In the genomic region with DNA sequence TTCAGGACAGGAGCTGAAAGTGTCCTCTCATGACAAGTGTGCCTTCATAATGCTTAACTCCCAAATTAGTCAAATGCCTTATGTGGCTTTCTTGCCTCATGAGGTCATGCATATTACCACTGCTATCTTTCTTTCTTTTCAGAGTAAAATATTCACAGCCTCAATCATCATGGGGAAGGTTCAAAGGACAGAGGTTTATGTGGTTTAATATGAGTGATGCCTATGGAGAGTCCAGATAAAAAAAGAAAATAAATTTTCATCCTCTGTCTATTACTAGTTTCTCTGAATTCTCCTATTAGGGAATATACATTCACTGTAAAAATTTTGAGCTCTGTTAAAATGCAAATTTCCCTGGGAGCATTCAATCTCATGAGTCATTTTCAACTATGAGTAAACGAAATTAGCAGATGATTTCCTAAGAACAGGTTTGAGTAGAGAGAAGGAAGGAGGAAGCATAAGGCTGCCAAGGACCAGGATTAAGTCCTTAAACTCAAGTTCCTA, we compare ENCODE assay signal across 12 cellular contexts.
A peak's percentile ranks its signal among the peaks of the same experiment; 100 is the strongest.
DNase-seq lines count a peak whose midpoint lies in the region; ATAC-seq, FAIRE-seq and TF ChIP-seq lines count a peak whose summit lies in the region.
"Had no signal": no experiment of that assay in that cellular context is flagged by ENCODE, and none has a peak within 500 bp of the region (broad histone marks: within the 10 kb centered on the region; RNA-seq: fewer than 3 reads in every experiment).

No MANE protein-coding gene starts in this region.

- TF ChIP-seq CTCF in SU-DHL-6 (IDR thresholded peaks at IDR 0.05; ENCODE audit: insufficient read depth, low read length, poor library complexity, severe bottlenecking) (no peak), osteocyte (IDR thresholded peaks at IDR 0.05) (no peak), D721Med (IDR thresholded peaks at IDR 0.05; ENCODE audit: insufficient read depth, missing control alignments) (no peak)

- peaks cover 39% of the 10 kb centered on the region for H3K4me1 Mint-ChIP-seq in osteocyte (ENCODE audit: unreplicated experiment)

- no peaks in the 10 kb centered on the region for H3K9me3 ChIP-seq in SU-DHL-6 (ENCODE audit: insufficient read depth, low read length)

- no peak overlapping the region for H3K4me3 ChIP-seq in SU-DHL-6 (ENCODE audit: insufficient read depth, low read length, poor library complexity, severe bottlenecking)
- H3K4me3 ChIP-seq: skin epidermis had no signal

- H3K27ac Mint-ChIP-seq in osteocyte (ENCODE audit: unreplicated experiment): peak overlapping the region; percentile 36

- H3K9me2 ChIP-seq in SU-DHL-6 (replicated peaks; ENCODE audit: insufficient read depth, low read length): no peaks in the 10 kb centered on the region

- peaks cover 6% of the 10 kb centered on the region for H3K9me3 Mint-ChIP-seq in osteocyte (ENCODE audit: unreplicated experiment)

- peak; percentile 2 for DNase-seq in SIG-M5 treated with dmso at 0.1 percent for 504 hours (lab: John Stamatoyannopoulos, UW; ENCODE audit: unreplicated experiment)
- no peak for DNase-seq in SIG-M5 (lab: John Stamatoyannopoulos, UW)
- no peak for DNase-seq in osteocyte (ENCODE audit: extremely low spot score, unreplicated experiment)
- no peak for DNase-seq in substantia nigra (lab: John Stamatoyannopoulos, UW)
- DNase-seq in NCI-H2029 (lab: John Stamatoyannopoulos, UW): no peak
- no peak for DNase-seq in D721Med (ENCODE audit: insufficient read length, low spot score)
- DNase-seq: EL, NCI-H510A had no signal

- peak overlapping the region; percentile 40 for H2AFZ ChIP-seq in SU-DHL-6 (ENCODE audit: low read depth, low read length, severe bottlenecking)

- H3K4me2 ChIP-seq in SU-DHL-6 (ENCODE audit: low read depth, low read length, poor library complexity, severe bottlenecking): no peak overlapping the region

- H3K9ac ChIP-seq in SU-DHL-6 (ENCODE audit: low read length): no peak overlapping the region

- no peaks in the 10 kb centered on the region for H3K79me2 ChIP-seq in SU-DHL-6 (ENCODE audit: insufficient read depth, low read length)

- H3K27ac ChIP-seq in SU-DHL-6 (ENCODE audit: low read depth, low read length) (no peak overlapping the region), substantia nigra (ENCODE audit: low read depth, low read length, poor library complexity, severe bottlenecking) (no peak overlapping the region)
- H3K27ac ChIP-seq: skin epidermis had no signal

- H3K27me3 ChIP-seq in SU-DHL-6 (ENCODE audit: low read length): no peaks in the 10 kb centered on the region

- FAIRE-seq in D721Med (lab: Jason Lieb, UNC): no peak
- FAIRE-seq: A204.1 had no signal

- ATAC-seq in HG03135 (IDR thresholded peaks at IDR 0.05; ENCODE audit: unreplicated experiment): peak; percentile 60

- no peaks in the 10 kb centered on the region for H4K20me1 ChIP-seq in SU-DHL-6 (ENCODE audit: low read depth, low read length)

- H3K36me3 Mint-ChIP-seq in osteocyte (ENCODE audit: unreplicated experiment): no peaks in the 10 kb centered on the region

- no peaks in the 10 kb centered on the region for H3K27me3 Mint-ChIP-seq in osteocyte (ENCODE audit: unreplicated experiment)

- no peaks in the 10 kb centered on the region for H3F3A ChIP-seq in SU-DHL-6 (ENCODE audit: insufficient read depth)

- no peak overlapping the region for H3K4me3 Mint-ChIP-seq in osteocyte (ENCODE audit: unreplicated experiment)

- H3K36me3 ChIP-seq in SU-DHL-6 (ENCODE audit: low read length): no peaks in the 10 kb centered on the region
